ENCODE assay signal across 10 cellular contexts in genomic region chr12:53756300-53757094, GRCh38. TPM values are rescaled to one million over a fixed set of nuclear protein-coding genes. Genes with fewer than 3 reads are reported as not detected.
A peak's percentile ranks its signal among the peaks of the same experiment; 100 is the strongest.
DNase-seq lines count a peak whose midpoint lies in the region; ATAC-seq, FAIRE-seq and TF ChIP-seq lines count a peak whose summit lies in the region.
"Had no signal": no experiment of that assay in that cellular context is flagged by ENCODE, and none has a peak within 500 bp of the region (broad histone marks: within the 10 kb centered on the region; RNA-seq: fewer than 3 reads in every experiment).

No MANE protein-coding gene starts in this region.

- H3K4me3 ChIP-seq in K562 = no peak overlapping the region
- peak overlapping the region; percentile 25 for H3K4me3 ChIP-seq in naive thymus-derived CD4-positive, alpha-beta T cell (ENCODE audit: low read length)

- peak overlapping the region; percentile 52 for H2AFZ ChIP-seq in K562 (ENCODE audit: low read depth, low read length)

- intact Hi-C loops in K562 (cut with micrococcal nuclease) = no loop called here
- intact Hi-C loops in naive thymus-derived CD4-positive, alpha-beta T cell (cut with micrococcal nuclease) = loop anchor here (1.0 to 10.0 kb wide), 2 partner anchors 10 to 518 kb away; no protein-coding TSS in a partner anchor

- H3K4me2 ChIP-seq in K562 (ENCODE audit: insufficient read depth, low read length) = peak overlapping the region; percentile 42

- no peaks in the 10 kb centered on the region for H3K9me1 ChIP-seq in K562 (ENCODE audit: control insufficient read depth, insufficient read depth, low read length)

- no peaks in the 10 kb centered on the region for H3K9me3 ChIP-seq in ES-I3 (ENCODE audit: control insufficient read depth, insufficient read depth, low read length)
- no peaks in the 10 kb centered on the region for H3K9me3 ChIP-seq in K562 (replicated peaks; ENCODE audit: control insufficient read depth, insufficient read depth, low read depth, low read length)
- H3K9me3 ChIP-seq in naive thymus-derived CD4-positive, alpha-beta T cell (ENCODE audit: control insufficient read depth in 2 of 3, low read length in 3 of 3) = no peaks in the 10 kb centered on the region

- no peaks in the 10 kb centered on the region for H3K36me3 ChIP-seq in ES-I3 (ENCODE audit: insufficient read depth, low read length)
- H3K36me3 ChIP-seq in K562 (ENCODE audit: control insufficient read depth, insufficient read depth, low read length) = no peaks in the 10 kb centered on the region
- H3K36me3 ChIP-seq in naive thymus-derived CD4-positive, alpha-beta T cell (ENCODE audit: control insufficient read depth in 2 of 3, insufficient read depth in 3 of 3, low read length in 3 of 3) = no peaks in the 10 kb centered on the region

- POLR2A ChIA-PET in K562 (lab: Yijun Ruan, JAX) = interaction anchor here (0.6 to 1.1 kb wide), 4 partner anchors 9 to 232 kb away, joined by 3 read pairs; no protein-coding TSS in a partner anchor
- POLR2A ChIA-PET in naive thymus-derived CD4-positive, alpha-beta T cell (lab: Charles Lee) = interaction anchor here (0.6 kb wide), 1 partner anchor 12 kb away, joined by 3 read pairs; no protein-coding TSS in a partner anchor

- H3K4me1 Mint-ChIP-seq in naive thymus-derived CD4-positive, alpha-beta T cell = peaks cover 0 to 37% (median 5%) of the 10 kb centered on the region in 7 donors

- no peaks in the 10 kb centered on the region for H3K79me2 ChIP-seq in K562 (ENCODE audit: control insufficient read depth, insufficient read depth, low read length)

- no peaks in the 10 kb centered on the region for H3K36me3 Mint-ChIP-seq in naive thymus-derived CD4-positive, alpha-beta T cell

- peak overlapping the region in 4 of 10 donors; percentile 19 to 57 (median 40) for H3K4me3 Mint-ChIP-seq in naive thymus-derived CD4-positive, alpha-beta T cell

- no peak for FAIRE-seq in K562 (lab: Jason Lieb, UNC)

- no peak for TF ChIP-seq RAD21 in K562 (CRISPR knock-in tag; conservative IDR thresholded peaks at IDR 0.05 in 1 of 2, IDR thresholded peaks at IDR 0.05 in 1 of 2)

- CTCF ChIA-PET in K562 (lab: Yijun Ruan, JAX; ENCODE audit: low intra/inter-chr PET ratio) = interaction anchor here (0.6 to 1.5 kb wide), 5 partner anchors 10 to 214 kb away, joined by 3 to 7 read pairs (median 3); no protein-coding TSS in a partner anchor
- CTCF ChIA-PET in naive thymus-derived CD4-positive, alpha-beta T cell (lab: Charles Lee) = interaction anchor here (0.9 to 3.9 kb wide), 6 partner anchors 11 to 445 kb away, joined by 3 to 55 read pairs (median 5); no protein-coding TSS in a partner anchor

- H3K27ac Mint-ChIP-seq in naive thymus-derived CD4-positive, alpha-beta T cell = peak overlapping the region in 2 of 9 donors; percentile 39 to 74

- H3K27me3 Mint-ChIP-seq in naive thymus-derived CD4-positive, alpha-beta T cell = peaks cover 34 to 46% (median 37%) of the 10 kb centered on the region in 5 donors

- H3K4me1 ChIP-seq in ES-I3 (ENCODE audit: insufficient read depth, low read length) = peaks cover 5% of the 10 kb centered on the region; the same call in 1 of the 2 replicates
- H3K4me1 ChIP-seq in K562 (replicated peaks in 1 of 2; ENCODE audit: control insufficient read depth in 2 of 2, insufficient read depth in 2 of 2, low read length in 2 of 2) = peaks cover 2 to 9% of the 10 kb centered on the region in 2 experiments; a peak in 3 of 5 replicates
- peaks cover 0 to 8% of the 10 kb centered on the region in 2 donors for H3K4me1 ChIP-seq in naive thymus-derived CD4-positive, alpha-beta T cell (ENCODE audit: control insufficient read depth in 2 of 2, insufficient read depth in 2 of 2, low read length in 2 of 2)

- BruUV-seq in K562 (replicated peaks; lab: Mats Ljungman, UMichigan) = no TSS peak

- ATAC-seq in HG03439 (IDR thresholded peaks at IDR 0.05; ENCODE audit: unreplicated experiment) (peak; percentile 11), K562 (no peak), GM21528 (IDR thresholded peaks at IDR 0.05; ENCODE audit: low FRiP score, unreplicated experiment) (no peak), HG03196 (IDR thresholded peaks at IDR 0.05; ENCODE audit: unreplicated experiment) (no peak)
- ATAC-seq in naive thymus-derived CD4-positive, alpha-beta T cell = no peak

- H3K9me3 Mint-ChIP-seq in naive thymus-derived CD4-positive, alpha-beta T cell = peaks cover 0 to 2% (median 0%) of the 10 kb centered on the region in 11 donors
- H3K9me3 Mint-ChIP-seq: nephron had no signal

- H3K9ac ChIP-seq in ES-I3 (ENCODE audit: low read depth, low read length) (peak overlapping the region; percentile 40; the same call in 1 of the 2 replicates), K562 (ENCODE audit: insufficient read depth in 1 of 2, low read depth in 2 of 2, low read length in 2 of 2) (no peak overlapping the region)

- TF ChIP-seq EP300 in K562 (IDR thresholded peaks at IDR 0.05; ENCODE audit: low read length) = no peak

- no peak for DNase-seq in K562 (ENCODE audit: extremely low read depth in 1 of 4, low spot score in 3 of 4)
- DNase-seq in naive thymus-derived CD4-positive, alpha-beta T cell = no peak
- DNase-seq in dedifferentiated amniotic fluid mesenchymal stem cell (ENCODE audit: extremely low spot score) = no peak
- no peak for DNase-seq in GM13976 (ENCODE audit: low spot score)

- no peak overlapping the region for H3K27ac ChIP-seq in K562 (ENCODE audit: extremely low read depth, low read depth, low read length)
- no peak overlapping the region for H3K27ac ChIP-seq in naive thymus-derived CD4-positive, alpha-beta T cell (ENCODE audit: low read depth, low read length)

- H4K20me1 ChIP-seq in K562 (replicated peaks; ENCODE audit: control insufficient read depth, insufficient read depth, low read length) = 0 out of 2 replicates have a peak, but pooled peaks cover 4% of the 10 kb centered on the region

- no peak for TF ChIP-seq POLR2A in K562 (conservative IDR thresholded peaks at IDR 0.05)

- TF ChIP-seq CTCF in K562 (IDR thresholded peaks at IDR 0.05 in 2 of 3, conservative IDR thresholded peaks at IDR 0.05 in 1 of 3; ENCODE audit: insufficient read depth in 2 of 3, low read depth in 1 of 3, low read length in 3 of 3) (no peak), GM13976 (IDR thresholded peaks at IDR 0.05; ENCODE audit: borderline replicate concordance, control extremely low read depth, extremely low read depth, insufficient read depth, missing control alignments) (no peak)

- in situ Hi-C loops in K562 (cut with MboI) = loop anchor here (25.0 kb wide), 1 partner anchor 456 kb away; no protein-coding TSS in a partner anchor
- in situ Hi-C loops in GM13976 (cut with MboI; ENCODE audit: low sequenced_read_pairs, unreplicated experiment) = no loop called here

- H3K27me3 ChIP-seq in K562 (ENCODE audit: control insufficient read depth in 2 of 2, insufficient read depth in 2 of 2, low read length in 2 of 2) = peaks cover 47 to 82% of the 10 kb centered on the region in 2 experiments
- peaks cover 0 to 10% of the 10 kb centered on the region in 2 donors for H3K27me3 ChIP-seq in naive thymus-derived CD4-positive, alpha-beta T cell (ENCODE audit: control insufficient read depth in 2 of 2, insufficient read depth in 2 of 2, low read length in 2 of 2)

- WGBS in K562 (ENCODE audit: insufficient coverage, low coverage, missing lambda C conversion rate) = 3% methylated on average over 3 of the region's 5 CpGs

RNA-seq across cellular contexts. Expression of gene CISTR, which starts 4.7 kb away (rescaled TPM):
- not detected in 2 replicates for total RNA-seq in K562 (2011; cell fraction: chromatin; rRNA removed; ENCODE audit: low replicate concordance)
- total RNA-seq in K562 (2011; cell fraction: nucleolus; rRNA removed) = not detected in 2 replicates
- not detected in 2 replicates for total RNA-seq in K562 (2011; cell fraction: nucleoplasm; rRNA removed)
- not detected in 2 replicates for total RNA-seq in K562 (2014; rRNA removed)
- total RNA-seq in K562 (2014; rRNA removed; fragmentation: Illumina TruSeq; extraction: Trizol) = not detected in 2 replicates
- total RNA-seq in K562 (2015; rRNA removed; fragmentation: Illumina TruSeq; extraction: Trizol) = not detected in 2 replicates
- total RNA-seq in K562 (2021) = not detected in 2 replicates
- polyA plus RNA-seq in K562 (2011; rRNA removed) = not detected in 2 replicates
- polyA plus RNA-seq in K562 (2011; cell fraction: cytosol; rRNA removed) = not detected in 2 replicates
- polyA plus RNA-seq in K562 (2011; cell fraction: nucleus; rRNA removed) = not detected in 2 replicates
- polyA plus RNA-seq in K562 (2012) = not detected in 2 replicates
- polyA plus RNA-seq in K562 (2014; fragmentation: Illumina TruSeq; extraction: Trizol) = not detected in 2 replicates
- not detected for polyA plus RNA-seq in K562 (2014; fragmentation: Nextera tagmentation; extraction: Ambion mirVana)
- polyA plus RNA-seq in K562 (2014; rRNA removed) = not detected in 2 replicates
- not detected in 2 replicates for polyA minus RNA-seq in K562 (2011; rRNA and poly(A)+ RNA removed)
- polyA minus RNA-seq in K562 (2011; cell fraction: cytosol; rRNA and poly(A)+ RNA removed) = not detected in 2 replicates
- polyA minus RNA-seq in K562 (2011; cell fraction: nucleus; rRNA and poly(A)+ RNA removed) = not detected in 2 replicates
- not detected for total RNA-seq in naive thymus-derived CD4-positive, alpha-beta T cell
- polyA plus RNA-seq in naive thymus-derived CD4-positive, alpha-beta T cell = not detected
- total RNA-seq: LHCN-M2 had no signal

RNA-seq across cellular contexts. Expression of gene CALCOCO1, which starts 29.2 kb away (rescaled TPM):
- 90.7 and 154 TPM in 2 replicates for total RNA-seq in K562 (2011; cell fraction: chromatin; rRNA removed; ENCODE audit: low replicate concordance)
- total RNA-seq in K562 (2011; cell fraction: nucleolus; rRNA removed) = 62.6 and 76.5 TPM in 2 replicates
- total RNA-seq in K562 (2011; cell fraction: nucleoplasm; rRNA removed) = 74.6 and 85.6 TPM in 2 replicates
- total RNA-seq in K562 (2014; rRNA removed) (7.2 and 10.2 TPM in 2 replicates), K562 (2014; rRNA removed; fragmentation: Illumina TruSeq; extraction: Trizol) (11.0 and 12.0 TPM in 2 replicates), K562 (2015; rRNA removed; fragmentation: Illumina TruSeq; extraction: Trizol) (5.5 and 6.2 TPM in 2 replicates), K562 (2021) (11.3 and 16.3 TPM in 2 replicates)
- polyA plus RNA-seq in K562 (2011; rRNA removed) (31.8 and 37.5 TPM in 2 replicates), K562 (2014; fragmentation: Illumina TruSeq; extraction: Trizol) (17.4 and 21.0 TPM in 2 replicates), K562 (2014; fragmentation: Nextera tagmentation; extraction: Ambion mirVana) (1 to 10 TPM; 1.9 to 3.4 TPM), K562 (2014; rRNA removed) (13.2 and 13.7 TPM in 2 replicates)
- 34.8 and 38.4 TPM in 2 replicates for polyA plus RNA-seq in K562 (2011; cell fraction: cytosol; rRNA removed)
- polyA plus RNA-seq in K562 (2011; cell fraction: nucleus; rRNA removed) = 200 and 212 TPM in 2 replicates
- polyA plus RNA-seq in K562 (2012) = 14.8 and 38.0 TPM in 2 replicates
- 17.3 and 22.1 TPM in 2 replicates for polyA minus RNA-seq in K562 (2011; rRNA and poly(A)+ RNA removed)
- 6.3 and 8.0 TPM in 2 replicates for polyA minus RNA-seq in K562 (2011; cell fraction: cytosol; rRNA and poly(A)+ RNA removed)
- 28.4 and 36.7 TPM in 2 replicates for polyA minus RNA-seq in K562 (2011; cell fraction: nucleus; rRNA and poly(A)+ RNA removed)
- total RNA-seq in naive thymus-derived CD4-positive, alpha-beta T cell = 100 to 1,000 TPM in 3 of 5 experiments, 10 to 100 TPM in 2; 66.1 to 175 (median 137) TPM
- 10 to 100 TPM; 58.7 to 68.9 TPM for polyA plus RNA-seq in naive thymus-derived CD4-positive, alpha-beta T cell
